ENCODE assay signal across 8 cellular contexts in the genomic region with DNA sequence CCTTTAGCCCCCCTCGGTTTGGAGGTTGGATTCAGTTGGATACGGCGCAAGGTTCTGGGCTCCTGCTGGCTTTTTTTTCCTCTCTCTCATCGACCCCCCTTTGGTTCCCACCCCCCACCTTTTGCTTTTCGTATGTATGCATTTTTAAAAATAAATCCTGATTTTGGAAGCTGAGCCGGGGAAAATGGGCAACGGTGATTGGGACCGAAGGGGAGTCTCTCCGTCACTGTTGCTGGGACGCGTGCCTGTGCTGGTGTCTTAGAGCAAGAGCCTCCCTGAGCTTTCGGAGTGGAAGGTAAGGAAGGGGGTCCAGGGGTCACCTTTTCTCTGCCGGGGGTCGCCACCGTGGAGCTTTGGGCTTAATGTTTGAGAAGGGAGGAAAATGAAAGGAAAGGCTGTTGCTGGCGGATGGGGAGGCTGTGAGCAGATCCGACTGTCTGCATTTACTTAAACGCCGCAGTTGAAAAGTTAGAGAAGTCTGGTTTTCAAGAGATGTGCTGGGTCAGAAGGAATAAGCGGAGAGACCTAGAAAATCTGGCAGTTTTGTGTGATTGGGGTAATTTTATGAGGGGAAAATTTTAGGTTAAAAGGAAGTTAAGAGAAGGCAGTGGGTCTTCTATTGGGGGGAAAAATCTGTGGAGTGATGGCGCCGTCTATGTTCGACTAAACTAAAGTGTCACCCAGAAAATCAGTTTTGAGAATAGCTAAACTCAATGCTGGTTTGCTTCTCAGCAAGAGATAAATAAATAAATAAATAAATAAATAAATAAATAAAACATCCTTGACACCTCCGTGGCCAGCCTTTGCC. TPM values are rescaled to one million over a fixed set of nuclear protein-coding genes. Genes with fewer than 3 reads are reported as not detected.
A peak's percentile ranks its signal among the peaks of the same experiment; 100 is the strongest.
DNase-seq lines count a peak whose midpoint lies in the region; ATAC-seq and TF ChIP-seq lines count a peak whose summit lies in the region.

No MANE protein-coding gene starts in this region.

- peak overlapping the region; percentile 69 for H3K4me3 ChIP-seq in H7 (ENCODE audit: insufficient read depth, low read depth, low read length)

- ATAC-seq in WTC11: no peak

- peaks cover 68% of the 10 kb centered on the region for H3K27me3 Mint-ChIP-seq in WTC11 (ENCODE audit: low read depth)
- H3K27me3 Mint-ChIP-seq in glutamatergic neuron (ENCODE audit: unreplicated experiment): peaks cover 14% of the 10 kb centered on the region

- peaks cover 48% of the 10 kb centered on the region for H3K27me3 ChIP-seq in H7 (ENCODE audit: control insufficient read depth, insufficient read depth, low read length)

- H3K4me1 Mint-ChIP-seq in WTC11: peaks cover 47% of the 10 kb centered on the region
- H3K4me1 Mint-ChIP-seq in glutamatergic neuron (ENCODE audit: low read depth, unreplicated experiment): peaks cover 38% of the 10 kb centered on the region

- H3K27ac Mint-ChIP-seq in WTC11 (no peak overlapping the region), glutamatergic neuron (ENCODE audit: unreplicated experiment) (peak overlapping the region; percentile 84)

- DNase-seq in Ammon's horn (ENCODE audit: low spot score) (peak; percentile 76), H7 (no peak), WTC11 (ENCODE audit: low spot score) (peak; percentile 22), glutamatergic neuron (peak; percentile 35), posterior cingulate gyrus (peak in 9 of 10 donors; percentile 26 to 89 (median 55)), NCI-H510A treated with DMSO at 0.1 percent for 48 hours (lab: John Stamatoyannopoulos, UW) (no peak), posterior vena cava (ENCODE audit: low spot score) (no peak), mesenteric fat pad (ENCODE audit: low spot score) (no peak)

- H3K36me3 Mint-ChIP-seq in WTC11: no peaks in the 10 kb centered on the region
- H3K36me3 Mint-ChIP-seq in glutamatergic neuron (ENCODE audit: unreplicated experiment): no peaks in the 10 kb centered on the region

- CTCF ChIA-PET in WTC11 (lab: Charles Lee): interaction anchor here (0.6 to 2.8 kb wide), 16 partner anchors 12 to 778 kb away, joined by 3 to 38 read pairs (median 4); no protein-coding TSS in a partner anchor

- intact Hi-C loops in posterior cingulate gyrus (cut with DNase I): loop anchor here (5.0 kb wide), 1 partner anchor 331 kb away; no protein-coding TSS in a partner anchor
- intact Hi-C loops in posterior vena cava (cut with DNase I): loop anchor here in 1 of 2 donors (5.0 to 10.0 kb wide), 2 partner anchors 141 to 319 kb away; no protein-coding TSS in a partner anchor

- H3K4me3 Mint-ChIP-seq in WTC11: peak overlapping the region; percentile 93
- peak overlapping the region; percentile 92 for H3K4me3 Mint-ChIP-seq in glutamatergic neuron (ENCODE audit: unreplicated experiment)

- TF ChIP-seq CTCF in WTC11 (IDR thresholded peaks at IDR 0.05) (no peak), glutamatergic neuron (IDR thresholded peaks at IDR 0.05; ENCODE audit: partially characterized antibody, unreplicated experiment) (no peak)

- POLR2A ChIA-PET in WTC11 (lab: Charles Lee): interaction anchor here (0.8 to 0.9 kb wide), 2 partner anchors 63 to 74 kb away, joined by 3 read pairs; no protein-coding TSS in a partner anchor

- H3K9me3 Mint-ChIP-seq in WTC11: no peaks in the 10 kb centered on the region
- peaks cover 12% of the 10 kb centered on the region for H3K9me3 Mint-ChIP-seq in glutamatergic neuron (ENCODE audit: unreplicated experiment)

- H3K36me3 ChIP-seq in H7 (replicated peaks; ENCODE audit: control insufficient read depth, insufficient read depth, low read length): no peaks in the 10 kb centered on the region

TF ChIP-seq in WTC11, 78 proteins besides CTCF, POLR2A, EP300 and RAD21:
- TF ChIP-seq JUN (CRISPR knock-in tag; IDR thresholded peaks at IDR 0.05) (no peak), NFYB (CRISPR knock-in tag; conservative IDR thresholded peaks at IDR 0.05; ENCODE audit: low read depth) (no peak), JAZF1 (CRISPR knock-in tag; IDR thresholded peaks at IDR 0.05) (no peak), FOXK1 (CRISPR knock-in tag; IDR thresholded peaks at IDR 0.05) (no peak), RORB (CRISPR knock-in tag; IDR thresholded peaks at IDR 0.05) (no peak), CREM (CRISPR knock-in tag; IDR thresholded peaks at IDR 0.05) (no peak)
- TF ChIP-seq, protein P1, sequence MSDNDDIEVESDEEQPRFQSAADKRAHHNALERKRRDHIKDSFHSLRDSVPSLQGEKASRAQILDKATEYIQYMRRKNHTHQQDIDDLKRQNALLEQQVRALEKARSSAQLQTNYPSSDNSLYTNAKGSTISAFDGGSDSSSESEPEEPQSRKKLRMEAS (CRISPR knock-in tag; IDR thresholded peaks at IDR 0.05): no peak
- TF ChIP-seq, protein P2, sequence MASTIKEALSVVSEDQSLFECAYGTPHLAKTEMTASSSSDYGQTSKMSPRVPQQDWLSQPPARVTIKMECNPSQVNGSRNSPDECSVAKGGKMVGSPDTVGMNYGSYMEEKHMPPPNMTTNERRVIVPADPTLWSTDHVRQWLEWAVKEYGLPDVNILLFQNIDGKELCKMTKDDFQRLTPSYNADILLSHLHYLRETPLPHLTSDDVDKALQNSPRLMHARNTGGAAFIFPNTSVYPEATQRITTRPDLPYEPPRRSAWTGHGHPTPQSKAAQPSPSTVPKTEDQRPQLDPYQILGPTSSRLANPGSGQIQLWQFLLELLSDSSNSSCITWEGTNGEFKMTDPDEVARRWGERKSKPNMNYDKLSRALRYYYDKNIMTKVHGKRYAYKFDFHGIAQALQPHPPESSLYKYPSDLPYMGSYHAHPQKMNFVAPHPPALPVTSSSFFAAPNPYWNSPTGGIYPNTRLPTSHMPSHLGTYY (CRISPR knock-in tag; IDR thresholded peaks at IDR 0.05): no peak

RNA-seq across cellular contexts. Expression of a gene that starts 0.8 kb away (rescaled TPM):
- total RNA-seq in H7 (2014; rRNA removed; shearing (Covaris generic)): 0.21 and 0.22 TPM in 2 replicates
- 1.0 to 1.9 TPM (median 1.2 TPM) in 3 replicates for total RNA-seq in WTC11 (2021)
- 7.3 TPM for total RNA-seq in glutamatergic neuron (ENCODE audit: unreplicated experiment)
- 1 to 10 TPM; 2.0 to 5.9 TPM for total RNA-seq in posterior vena cava
- 0.74 TPM for total RNA-seq in mesenteric fat pad

Comparison
In these comparisons a context has a peak if more than half of its experiments do, and no peak if none do; other contexts are left out.
1. DNase-seq: peak in Ammon's horn (single experiment), WTC11 (single experiment), glutamatergic neuron (single experiment) and posterior cingulate gyrus (9 of 10); none in H7 (single experiment), NCI-H510A treated with DMSO at 0.1 percent for 48 hours (single experiment), posterior vena cava (single experiment) and mesenteric fat pad (single experiment).